ENCODE assay signal across 17 cellular contexts in the genomic region with DNA sequence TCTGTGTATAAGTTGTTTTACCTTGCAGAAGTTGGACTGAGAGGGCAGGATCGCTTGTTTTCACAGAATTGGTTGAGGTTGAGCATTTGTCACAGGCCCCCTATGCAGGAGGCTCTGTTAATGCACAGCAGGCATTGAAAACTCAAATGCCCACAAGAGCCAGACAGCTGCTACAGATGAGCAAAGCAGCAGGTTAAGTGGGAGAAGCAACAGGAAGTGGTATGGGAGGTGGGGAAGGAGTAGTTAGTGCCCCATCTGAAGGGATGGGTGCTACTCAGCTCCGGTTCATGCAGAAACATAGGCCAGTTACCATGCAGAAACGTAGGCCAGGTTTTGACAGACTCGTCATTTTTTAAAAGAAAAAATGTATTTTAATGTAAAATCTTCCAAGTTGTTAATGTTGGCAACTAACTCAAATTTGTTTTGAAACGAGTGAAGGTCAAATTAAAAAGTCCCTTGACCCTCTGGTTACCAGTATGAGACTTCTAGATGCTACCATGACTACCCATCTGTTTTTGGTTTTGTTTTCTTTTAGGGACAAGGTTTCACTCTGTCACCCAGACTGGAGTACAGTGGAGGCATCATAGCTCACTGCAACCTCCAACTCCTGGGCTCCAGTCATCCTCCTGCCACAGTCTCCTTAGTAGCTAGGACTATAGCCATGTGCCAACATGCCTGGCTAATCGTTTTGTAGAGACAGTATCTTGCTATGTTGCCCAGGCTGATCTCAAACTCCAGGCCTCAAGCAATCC.
DNase-seq lines count a peak whose midpoint lies in the region; ATAC-seq, FAIRE-seq and TF ChIP-seq lines count a peak whose summit lies in the region.
"Had no signal": no experiment of that assay in that cellular context is flagged by ENCODE, and none has a peak within 500 bp of the region (broad histone marks: within the 10 kb centered on the region; RNA-seq: fewer than 3 reads in every experiment).

No MANE protein-coding gene starts in this region.

- H4K20me1 ChIP-seq in keratinocyte (ENCODE audit: control insufficient read depth, extremely low read depth, insufficient read depth, low read length) = no peaks in the 10 kb centered on the region

- H2AFZ ChIP-seq in keratinocyte (ENCODE audit: control insufficient read depth, low read length) = no peak overlapping the region

- DNase-seq in NCI-H345 treated with DMSO at 0.1 percent for 48 hours (lab: John Stamatoyannopoulos, UW; ENCODE audit: unreplicated experiment) (peak; percentile 17), NCI-H345 (lab: John Stamatoyannopoulos, UW) (no peak), NCI-H510A treated with DMSO at 0.1 percent for 48 hours (lab: John Stamatoyannopoulos, UW) (peak; percentile 53), keratinocyte (ENCODE audit: low read depth, low spot score) (no peak)
- DNase-seq: activated CD4-positive, alpha-beta T cell treated with anti-CD3 and anti-CD28 coated beads for 1 hour; activated gamma-delta T cell; effector memory CD4-positive, alpha-beta T cell; foreskin fibroblast; NCI-H1105 treated with DMSO at 0.1 percent for 48 hours; NCI-H2227 treated with DMSO at 0.1 percent for 48 hours; occipital lobe had no signal

- H3K27ac ChIP-seq in keratinocyte (ENCODE audit: control insufficient read depth, insufficient read depth, low read length) = no peak overlapping the region
- H3K27ac ChIP-seq: cardiac muscle cell had no signal

- ATAC-seq in GM21447 (IDR thresholded peaks at IDR 0.05; ENCODE audit: unreplicated experiment) (peak; percentile 50), HG03565 (IDR thresholded peaks at IDR 0.05; ENCODE audit: unreplicated experiment) (no peak), esophagus mucosa (no peak), HG02884 (IDR thresholded peaks at IDR 0.05; ENCODE audit: unreplicated experiment) (no peak)
- ATAC-seq: Panc1 had no signal

- no peak overlapping the region for H3K4me3 ChIP-seq in keratinocyte (ENCODE audit: control insufficient read depth in 2 of 3, extremely low read depth in 1 of 3, insufficient read depth in 2 of 3, low read depth in 1 of 3, low read length in 3 of 3)
- H3K4me3 ChIP-seq: cardiac muscle cell had no signal

- peaks cover 13 to 20% of the 10 kb centered on the region in 2 experiments for H3K36me3 ChIP-seq in keratinocyte (ENCODE audit: control insufficient read depth in 2 of 2, extremely low read depth in 1 of 2, insufficient read depth in 2 of 2, low read length in 2 of 2)
- H3K36me3 ChIP-seq: cardiac muscle cell had no signal

- dilution Hi-C loops in keratinocyte (cut with MboI; ENCODE audit: extremely low pct_ligation_motif_present, low sequenced_read_pairs) = no loop called here

- no peak overlapping the region for H3K4me2 ChIP-seq in keratinocyte (ENCODE audit: control insufficient read depth, extremely low read depth, insufficient read depth, low read depth, low read length)

- no peaks in the 10 kb centered on the region for H3K9me3 ChIP-seq in keratinocyte (ENCODE audit: control insufficient read depth, low read depth, low read length)

- TF ChIP-seq CTCF in keratinocyte (optimal IDR thresholded peaks at IDR 0.05 in 1 of 3, IDR thresholded peaks at IDR 0.05 in 1 of 3, conservative IDR thresholded peaks at IDR 0.05 in 1 of 3; ENCODE audit: extremely low read depth in 1 of 3, insufficient read depth in 2 of 3, low read length in 3 of 3) = no peak

- H3K9ac ChIP-seq in keratinocyte (ENCODE audit: control insufficient read depth, extremely low read depth, insufficient read depth, low read length) = no peak overlapping the region

- H3K9me1 ChIP-seq in keratinocyte (ENCODE audit: control insufficient read depth, extremely low read depth, insufficient read depth, low read length) = no peaks in the 10 kb centered on the region

- no peaks in the 10 kb centered on the region for H3K27me3 ChIP-seq in keratinocyte (ENCODE audit: control insufficient read depth, extremely low read depth, insufficient read depth, low read length)
- H3K27me3 ChIP-seq: cardiac muscle cell had no signal

- FAIRE-seq in keratinocyte (lab: Jason Lieb, UNC) = peak; percentile 51

- peaks cover 47% of the 10 kb centered on the region for H3K4me1 ChIP-seq in keratinocyte (ENCODE audit: control insufficient read depth, extremely low read depth, insufficient read depth, low read length)

- peaks cover 76% of the 10 kb centered on the region for H3K79me2 ChIP-seq in keratinocyte (ENCODE audit: control insufficient read depth, insufficient read depth, low read length)

Comparison
In these comparisons a context has a peak if more than half of its experiments do, and no peak if none do; other contexts are left out.
1. DNase-seq: peak in NCI-H345 treated with DMSO at 0.1 percent for 48 hours (single experiment) and NCI-H510A treated with DMSO at 0.1 percent for 48 hours (single experiment); none in NCI-H345 (single experiment) and keratinocyte (single experiment).